21 cellular contexts compared by ENCODE assay signal in the genomic region with DNA sequence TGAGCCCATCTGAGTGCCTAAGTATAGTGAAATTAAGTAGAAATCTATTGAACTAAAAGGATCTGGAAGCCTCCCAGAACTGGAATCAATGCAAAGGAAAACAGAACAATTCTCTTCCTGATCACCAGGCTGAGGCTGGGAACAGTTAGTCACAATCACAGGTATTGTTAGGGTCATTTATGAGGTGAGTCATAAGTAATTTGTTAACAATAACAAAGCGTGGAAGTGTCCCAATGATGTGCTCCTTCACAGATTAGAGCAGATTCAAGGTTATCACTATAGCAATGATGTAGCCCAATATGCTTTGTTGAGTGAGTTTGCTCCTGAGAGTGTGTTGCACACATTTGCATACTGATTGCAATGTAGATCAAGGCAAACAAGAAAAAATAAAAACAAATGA.
A peak's percentile ranks its signal among the peaks of the same experiment; 100 is the strongest.
DNase-seq lines count a peak whose midpoint lies in the region; ATAC-seq, FAIRE-seq and TF ChIP-seq lines count a peak whose summit lies in the region.
"Had no signal": no experiment of that assay in that cellular context is flagged by ENCODE, and none has a peak within 500 bp of the region (broad histone marks: within the 10 kb centered on the region; RNA-seq: fewer than 3 reads in every experiment).

No MANE protein-coding gene starts in this region.

- BruUV-seq in endothelial cell of umbilical vein (replicated peaks; lab: Mats Ljungman, UMichigan) = no TSS peak

- intact Hi-C loops in endothelial cell of umbilical vein (cut with micrococcal nuclease) = no loop called here

- ATAC-seq in GM19467 (IDR thresholded peaks at IDR 0.05; ENCODE audit: unreplicated experiment) = no peak
- ATAC-seq: activated T-cell treated with anti-CD3 and anti-CD28 coated beads, Interleukin-2, amount 50 U/mL, for 72 hours; SK-N-SH treated with all-trans-retinoic acid at 6 μM for 48 hours had no signal

- peak overlapping the region; percentile 3 for H3K4me2 ChIP-seq in endothelial cell of umbilical vein (ENCODE audit: insufficient read depth, low read length)

- FAIRE-seq in D721Med (lab: Jason Lieb, UNC) (peak; percentile 16), endothelial cell of umbilical vein (lab: Jason Lieb, UNC) (peak; percentile 86)
- FAIRE-seq: endometrium had no signal

- no peaks in the 10 kb centered on the region for H4K20me1 ChIP-seq in endothelial cell of umbilical vein (replicated peaks; ENCODE audit: control insufficient read depth, extremely low read depth, insufficient read depth, low read length)

- DNase-seq in D721Med (ENCODE audit: insufficient read length, low spot score) = no peak
- DNase-seq in NCI-H146 (lab: John Stamatoyannopoulos, UW) = peak; percentile 34
- peak; percentile 60 for DNase-seq in endothelial cell of umbilical vein (ENCODE audit: low read depth, low spot score)
- DNase-seq in mucosa of gallbladder (ENCODE audit: low spot score) = peak; percentile 44
- no peak for DNase-seq in germinal center (ENCODE audit: low spot score)
- DNase-seq in DMS 273 treated with DMSO at 0.1 percent for 48 hours (lab: John Stamatoyannopoulos, UW) = no peak
- no peak for DNase-seq in NCI-H2196 (lab: John Stamatoyannopoulos, UW; ENCODE audit: unreplicated experiment)
- DNase-seq: activated CD4-positive, CD25-positive, alpha-beta regulatory T cell treated with anti-CD3 and anti-CD28 coated beads, Interleukin-2, amount 50 U/mL, for 72 hours; activated CD8-positive, alpha-beta memory T cell treated with anti-CD3 and anti-CD28 coated beads for 24 hours; activated naive CD4-positive, alpha-beta T cell treated with anti-CD3 and anti-CD28 coated beads, Interleukin-2, amount 50 U/mL, for 16 hours; activated T-cell treated with anti-CD3 and anti-CD28 coated beads, Interleukin-2, amount 50 U/mL, for 72 hours; CD4-positive, alpha-beta memory T cell; foreskin melanocyte; midbrain; retina; T1000 had no signal

- H3K9me3 ChIP-seq in endothelial cell of umbilical vein (replicated peaks; ENCODE audit: control insufficient read depth, insufficient read depth, low read length) = no peaks in the 10 kb centered on the region
- H3K9me3 ChIP-seq: ascending aorta, thoracic aorta had no signal

- peak overlapping the region; percentile 10 for H3K27ac ChIP-seq in endothelial cell of umbilical vein (ENCODE audit: insufficient read depth, low read depth, low read length)
- H3K27ac ChIP-seq: ascending aorta, thoracic aorta had no signal

- POLR2A ChIA-PET in endothelial cell of umbilical vein (lab: Charles Lee) = no interaction called here

- no peak overlapping the region for H3K9ac ChIP-seq in endothelial cell of umbilical vein (replicated peaks; ENCODE audit: extremely low read depth, insufficient read depth, low read length)

- dilution Hi-C loops in endothelial cell of umbilical vein (cut with MboI; ENCODE audit: extremely low pct_ligation_motif_present, low sequenced_read_pairs) = no loop called here

- CTCF ChIA-PET in endothelial cell of umbilical vein (lab: Charles Lee) = no interaction called here

- no peaks in the 10 kb centered on the region for H3K27me3 ChIP-seq in endothelial cell of umbilical vein (ENCODE audit: control insufficient read depth in 2 of 2, insufficient read depth in 2 of 2, low read length in 2 of 2)
- H3K27me3 ChIP-seq: ascending aorta had no signal

- H3K79me2 ChIP-seq in endothelial cell of umbilical vein (ENCODE audit: control insufficient read depth, insufficient read depth, low read length) = no peaks in the 10 kb centered on the region

- H3K4me3 ChIP-seq in endothelial cell of umbilical vein (replicated peaks in 1 of 3; ENCODE audit: insufficient read depth in 1 of 3, low read depth in 1 of 3, low read length in 3 of 3) = no peak overlapping the region
- H3K4me3 ChIP-seq: ascending aorta, thoracic aorta had no signal

- peaks cover 8% of the 10 kb centered on the region for H3K4me1 ChIP-seq in endothelial cell of umbilical vein (ENCODE audit: control insufficient read depth, extremely low read depth, insufficient read depth, low read length)
- H3K4me1 ChIP-seq: ascending aorta had no signal

- no peaks in the 10 kb centered on the region for H3K9me1 ChIP-seq in endothelial cell of umbilical vein (replicated peaks; ENCODE audit: control insufficient read depth, extremely low read depth, insufficient read depth, low read length)

- H3K36me3 ChIP-seq in endothelial cell of umbilical vein (ENCODE audit: control insufficient read depth in 2 of 2, extremely low read depth in 1 of 2, insufficient read depth in 2 of 2, low read length in 2 of 2) = no peaks in the 10 kb centered on the region
- H3K36me3 ChIP-seq: ascending aorta, thoracic aorta had no signal

- no peak for TF ChIP-seq POLR2A in endothelial cell of umbilical vein (IDR thresholded peaks at IDR 0.05; ENCODE audit: low read depth, low read length)

- TF ChIP-seq CTCF in D721Med (IDR thresholded peaks at IDR 0.05; ENCODE audit: insufficient read depth, missing control alignments) (no peak), endothelial cell of umbilical vein (IDR thresholded peaks at IDR 0.05; ENCODE audit: extremely low read depth in 1 of 2, insufficient read depth in 1 of 2, low read depth in 1 of 2, low read length in 2 of 2) (no peak)

- no peak overlapping the region for H2AFZ ChIP-seq in endothelial cell of umbilical vein (ENCODE audit: low read depth, low read length)

TF ChIP-seq in endothelial cell of umbilical vein, 7 proteins besides CTCF, POLR2A, EP300 and RAD21:
- TF ChIP-seq, protein P1, sequence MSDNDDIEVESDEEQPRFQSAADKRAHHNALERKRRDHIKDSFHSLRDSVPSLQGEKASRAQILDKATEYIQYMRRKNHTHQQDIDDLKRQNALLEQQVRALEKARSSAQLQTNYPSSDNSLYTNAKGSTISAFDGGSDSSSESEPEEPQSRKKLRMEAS (IDR thresholded peaks at IDR 0.05; ENCODE audit: insufficient read depth, insufficient read length) = no peak
- TF ChIP-seq GATA2 (IDR thresholded peaks at IDR 0.05; ENCODE audit: insufficient read depth, insufficient read length, low read depth, low read length) = peak; percentile 25
- TF ChIP-seq JUN (IDR thresholded peaks at IDR 0.05; ENCODE audit: borderline replicate concordance, insufficient read depth, insufficient read length, low read depth) = peak; percentile 87
- TF ChIP-seq FOS (IDR thresholded peaks at IDR 0.05; ENCODE audit: borderline replicate concordance, insufficient read depth, low read length) = peak; percentile 44

Comparison
In these comparisons a context has a peak if more than half of its experiments do, and no peak if none do; other contexts are left out.
1. DNase-seq: peak in NCI-H146 (single experiment), endothelial cell of umbilical vein (single experiment) and mucosa of gallbladder (single experiment); none in D721Med (single experiment), germinal center (single experiment), DMS 273 treated with DMSO at 0.1 percent for 48 hours (single experiment) and NCI-H2196 (single experiment).